Comparison of ENCODE assay signal across 1 cellular context in genomic region chr11:64304316-64305072, GRCh38.
A peak's percentile ranks its signal among the peaks of the same experiment; 100 is the strongest.
TF ChIP-seq lines count a peak whose summit lies in the region.

No MANE protein-coding gene starts in this region.

TF ChIP-seq in H1, 55 proteins besides CTCF, POLR2A, EP300 and RAD21:
- no peak for TF ChIP-seq GTF2F1 (IDR thresholded peaks at IDR 0.05; ENCODE audit: borderline replicate concordance, low read depth, low read length)
- TF ChIP-seq NANOG (IDR thresholded peaks at IDR 0.05; ENCODE audit: insufficient read depth, low read depth, low read length, poor library complexity, severe bottlenecking), result peak; percentile 35
- peak; percentile 81 for TF ChIP-seq MAX (IDR thresholded peaks at IDR 0.05)
- no peak for TF ChIP-seq CHD1 (IDR thresholded peaks at IDR 0.05; ENCODE audit: low read depth, low read length)
- no peak for TF ChIP-seq BCL11A (IDR thresholded peaks at IDR 0.05; ENCODE audit: low read depth in 2 of 2, low read length in 2 of 2)
- no peak for TF ChIP-seq NRF1 (IDR thresholded peaks at IDR 0.05; ENCODE audit: low read depth, low read length)
- no peak for TF ChIP-seq EGR1 (IDR thresholded peaks at IDR 0.05; ENCODE audit: borderline replicate concordance, low read depth, low read length)
- TF ChIP-seq EZH2 (IDR thresholded peaks at IDR 0.05; ENCODE audit: low read depth, low read length, severe bottlenecking), result no peak
- no peak for TF ChIP-seq SAP30 (IDR thresholded peaks at IDR 0.05; ENCODE audit: insufficient read depth, insufficient replicate concordance, low read length)
- peak; percentile 70 for TF ChIP-seq KDM4A (IDR thresholded peaks at IDR 0.05; ENCODE audit: low read depth, low read length, severe bottlenecking)
- no peak for TF ChIP-seq CBX5 (IDR thresholded peaks at IDR 0.05; ENCODE audit: low read depth, low read length)
- 0 out of 2 replicates have a peak, but pooled peaks have one; percentile 39 for TF ChIP-seq ATF2 (IDR thresholded peaks at IDR 0.05; ENCODE audit: low read length)
- TF ChIP-seq CTBP2 (IDR thresholded peaks at IDR 0.05; ENCODE audit: borderline replicate concordance, insufficient read depth, insufficient read length, low read length), result no peak
- 0 out of 2 replicates have a peak, but pooled peaks have one; percentile 25 for TF ChIP-seq CREB1 (IDR thresholded peaks at IDR 0.05)
- no peak for TF ChIP-seq SIRT6 (IDR thresholded peaks at IDR 0.05; ENCODE audit: low read length)
- TF ChIP-seq SUZ12 (IDR thresholded peaks at IDR 0.05; ENCODE audit: low read length), result no peak
- TF ChIP-seq SP1 (IDR thresholded peaks at IDR 0.05; ENCODE audit: low read depth, low read length), result no peak; the same call in 1 of the 2 replicates
- TF ChIP-seq CEBPB (IDR thresholded peaks at IDR 0.05; ENCODE audit: low read depth, low read length), result no peak
- TF ChIP-seq RBBP5 (IDR thresholded peaks at IDR 0.05; ENCODE audit: borderline replicate concordance, low read depth, low read length), result peak; percentile 39; the same call in 1 of the 2 replicates
- no peak for TF ChIP-seq SRF (IDR thresholded peaks at IDR 0.05; ENCODE audit: low read depth, low read length)
- no peak for TF ChIP-seq CHD7 (IDR thresholded peaks at IDR 0.05; ENCODE audit: insufficient replicate concordance, low read length)
- no peak for TF ChIP-seq BACH1 (IDR thresholded peaks at IDR 0.05; ENCODE audit: low read length)
- TF ChIP-seq FOSL1 (IDR thresholded peaks at IDR 0.05; ENCODE audit: insufficient read depth, low read depth, low read length), result no peak
- peak; percentile 73 for TF ChIP-seq ASH2L (IDR thresholded peaks at IDR 0.05; ENCODE audit: low read length)
- TF ChIP-seq HDAC2 (IDR thresholded peaks at IDR 0.05; ENCODE audit: borderline replicate concordance in 1 of 2, low read depth in 2 of 2, low read length in 2 of 2), result no peak
- TF ChIP-seq BRCA1 (IDR thresholded peaks at IDR 0.05; ENCODE audit: low read depth, low read length), result no peak
- TF ChIP-seq JUND (IDR thresholded peaks at IDR 0.05; ENCODE audit: low read length), result no peak
- TF ChIP-seq CBX8 (IDR thresholded peaks at IDR 0.05; ENCODE audit: borderline replicate concordance, low read depth, low read length), result no peak
- TF ChIP-seq SP4 (IDR thresholded peaks at IDR 0.05; ENCODE audit: low read length), result peak; percentile 39; the same call in 1 of the 2 replicates
- peak; percentile 58 to 80; a peak in 1 of 4 replicates for TF ChIP-seq SIN3A (conservative IDR thresholded peaks at IDR 0.05 in 1 of 2, IDR thresholded peaks at IDR 0.05 in 1 of 2; ENCODE audit: low read depth in 1 of 2, low read length in 2 of 2)
- peak; percentile 31; the same call in 1 of the 2 replicates for TF ChIP-seq KDM1A (IDR thresholded peaks at IDR 0.05; ENCODE audit: borderline replicate concordance, low read length)
- no peak for TF ChIP-seq YY1 (IDR thresholded peaks at IDR 0.05; ENCODE audit: low read depth, low read length)
- TF ChIP-seq TAF1 (IDR thresholded peaks at IDR 0.05; ENCODE audit: low read depth, low read length), result peak; percentile 51; the same call in 1 of the 2 replicates
- no peak for TF ChIP-seq SIX5 (IDR thresholded peaks at IDR 0.05; ENCODE audit: low read depth, low read length)
- no peak for TF ChIP-seq MAFK (IDR thresholded peaks at IDR 0.05; ENCODE audit: low read depth, low read length)
- no peak for TF ChIP-seq ATF3 (IDR thresholded peaks at IDR 0.05; ENCODE audit: insufficient read depth, low read depth, low read length)
- no peak for TF ChIP-seq RXRA (IDR thresholded peaks at IDR 0.05; ENCODE audit: insufficient read depth, low read depth, low read length)
- TF ChIP-seq KDM5A (IDR thresholded peaks at IDR 0.05; ENCODE audit: low read length), result no peak
- peak; percentile 62 for TF ChIP-seq PHF8 (conservative IDR thresholded peaks at IDR 0.05; ENCODE audit: low read depth, low read length)
- TF ChIP-seq USF2 (IDR thresholded peaks at IDR 0.05; ENCODE audit: low read length), result peak; percentile 37; the same call in 1 of the 2 replicates
- TF ChIP-seq CHD2 (IDR thresholded peaks at IDR 0.05; ENCODE audit: low read length), result no peak
- no peak for TF ChIP-seq RNF2 (IDR thresholded peaks at IDR 0.05; ENCODE audit: borderline replicate concordance, low read depth, low read length, missing control alignments, poor library complexity, severe bottlenecking)
- TF ChIP-seq SP2 (IDR thresholded peaks at IDR 0.05; ENCODE audit: low read length), result no peak
- no peak for TF ChIP-seq POU5F1 (IDR thresholded peaks at IDR 0.05; ENCODE audit: low read depth, low read length)
- TF ChIP-seq POLR2AphosphoS5 (IDR thresholded peaks at IDR 0.05; ENCODE audit: low read depth, low read length), result peak; percentile 80
- no peak for TF ChIP-seq JUN (IDR thresholded peaks at IDR 0.05; ENCODE audit: low read depth, low read length)
- 0 out of 2 replicates have a peak, but pooled peaks have one; percentile 48 for TF ChIP-seq E2F6 (IDR thresholded peaks at IDR 0.05)
- TF ChIP-seq TAF7 (optimal IDR thresholded peaks at IDR 0.05; ENCODE audit: borderline replicate concordance, low read depth, low read length), result peak; percentile 34
- peak; percentile 60 for TF ChIP-seq TBP (IDR thresholded peaks at IDR 0.05; ENCODE audit: low read depth, low read length)
